11 cellular contexts compared by ENCODE assay signal in genomic region chr14:104115691-104116543, GRCh38. TPM values are rescaled to one million over a fixed set of nuclear protein-coding genes. Genes with fewer than 3 reads are reported as not detected.
DNase-seq lines count a peak whose midpoint lies in the region; ATAC-seq and TF ChIP-seq lines count a peak whose summit lies in the region.
"Had no signal": no experiment of that assay in that cellular context is flagged by ENCODE, and none has a peak within 500 bp of the region (broad histone marks: within the 10 kb centered on the region; RNA-seq: fewer than 3 reads in every experiment).

No MANE protein-coding gene starts in this region.

- TF ChIP-seq CTCF in epithelial cell of esophagus (IDR thresholded peaks at IDR 0.05; ENCODE audit: insufficient read depth, low read depth, low read length, missing control alignments): no peak

- no peaks in the 10 kb centered on the region for H3K4me1 Mint-ChIP-seq in activated naive CD8-positive, alpha-beta T cell (ENCODE audit: low read depth)
- no peaks in the 10 kb centered on the region for H3K4me1 Mint-ChIP-seq in activated naive CD8-positive, alpha-beta T cell treated with anti-CD3 and anti-CD28 coated beads for 36 hours

- no peaks in the 10 kb centered on the region for H3K36me3 Mint-ChIP-seq in activated naive CD8-positive, alpha-beta T cell
- no peaks in the 10 kb centered on the region for H3K36me3 Mint-ChIP-seq in activated naive CD8-positive, alpha-beta T cell treated with anti-CD3 and anti-CD28 coated beads for 36 hours

- H3K4me3 Mint-ChIP-seq in activated naive CD8-positive, alpha-beta T cell: peak overlapping the region; percentile 59
- no peak overlapping the region for H3K4me3 Mint-ChIP-seq in activated naive CD8-positive, alpha-beta T cell treated with anti-CD3 and anti-CD28 coated beads for 36 hours

- no peak for DNase-seq in activated naive CD8-positive, alpha-beta T cell treated with anti-CD3 and anti-CD28 coated beads for 36 hours
- DNase-seq in epithelial cell of esophagus (ENCODE audit: low read depth) (peak; percentile 65), ureter (ENCODE audit: low spot score) (peak; percentile 70), NCI-H82 treated with DMSO at 0.1 percent for 48 hours (lab: John Stamatoyannopoulos, UW; ENCODE audit: unreplicated experiment) (no peak), AG08395 (ENCODE audit: low spot score) (no peak)
- DNase-seq: activated CD4-positive, alpha-beta T cell treated with anti-CD3 and anti-CD28 coated beads for 48 hours; stimulated activated CD4-positive, alpha-beta T cell treated with anti-CD3 and anti-CD28 coated beads, Interleukin-4, amount 100 ng/mL, for 24 hours had no signal

- peaks cover 21% of the 10 kb centered on the region for H3K27me3 ChIP-seq in muscle layer of duodenum (ENCODE audit: low read depth, low read length)

- ATAC-seq in GM18498 (IDR thresholded peaks at IDR 0.05; ENCODE audit: unreplicated experiment): no peak

- H3K36me3 ChIP-seq in muscle layer of duodenum (ENCODE audit: control insufficient read depth in 1 of 2, insufficient read depth in 2 of 2, low read length in 2 of 2): no peaks in the 10 kb centered on the region

- no peaks in the 10 kb centered on the region for H3K9me3 Mint-ChIP-seq in activated naive CD8-positive, alpha-beta T cell (ENCODE audit: low read depth)
- no peaks in the 10 kb centered on the region for H3K9me3 Mint-ChIP-seq in activated naive CD8-positive, alpha-beta T cell treated with anti-CD3 and anti-CD28 coated beads for 36 hours

- no peak overlapping the region for H3K27ac ChIP-seq in muscle layer of duodenum (ENCODE audit: low read length)

- H3K9me3 ChIP-seq in muscle layer of duodenum (ENCODE audit: control insufficient read depth in 1 of 2, low read length in 2 of 2): no peaks in the 10 kb centered on the region

- H3K4me3 ChIP-seq in epithelial cell of esophagus (ENCODE audit: low read length) (peak overlapping the region; percentile 50), muscle layer of duodenum (ENCODE audit: low read depth in 1 of 2, low read length in 2 of 2) (peak overlapping the region; percentile 21 to 68)

- H3K27ac Mint-ChIP-seq in activated naive CD8-positive, alpha-beta T cell: no peak overlapping the region
- H3K27ac Mint-ChIP-seq in activated naive CD8-positive, alpha-beta T cell treated with anti-CD3 and anti-CD28 coated beads for 36 hours: no peak overlapping the region

- H3K4me1 ChIP-seq in muscle layer of duodenum (ENCODE audit: control insufficient read depth in 1 of 2, insufficient read depth in 2 of 2, low read length in 2 of 2): peaks cover 0 to 19% of the 10 kb centered on the region in 2 donors

- H3K27me3 Mint-ChIP-seq in activated naive CD8-positive, alpha-beta T cell: peaks cover 10% of the 10 kb centered on the region
- H3K27me3 Mint-ChIP-seq in activated naive CD8-positive, alpha-beta T cell treated with anti-CD3 and anti-CD28 coated beads for 36 hours: peaks cover 43% of the 10 kb centered on the region

RNA-seq across cellular contexts. Expression of gene KIF26A, which starts 22.5 kb away (rescaled TPM):
- under 1 TPM; 0.89 to 0.94 TPM for total RNA-seq in activated naive CD8-positive, alpha-beta T cell treated with anti-CD3 and anti-CD28 coated beads for 36 hours
- 6.1 TPM for total RNA-seq in ureter

RNA-seq across cellular contexts. Expression of gene ASPG, which starts 30.4 kb away (rescaled TPM):
- total RNA-seq in activated naive CD8-positive, alpha-beta T cell treated with anti-CD3 and anti-CD28 coated beads for 36 hours: not detected
- total RNA-seq in ureter: 6.4 TPM
- total RNA-seq: endothelial cell of umbilical vein had no signal

Comparison
In these comparisons a context has a peak if more than half of its experiments do, and no peak if none do; other contexts are left out.
1. DNase-seq: peak in epithelial cell of esophagus (single experiment) and ureter (single experiment); none in activated naive CD8-positive, alpha-beta T cell treated with anti-CD3 and anti-CD28 coated beads for 36 hours (single experiment), NCI-H82 treated with DMSO at 0.1 percent for 48 hours (single experiment) and AG08395 (single experiment).